Comparison of ENCODE assay signal across 21 cellular contexts in the genomic region with DNA sequence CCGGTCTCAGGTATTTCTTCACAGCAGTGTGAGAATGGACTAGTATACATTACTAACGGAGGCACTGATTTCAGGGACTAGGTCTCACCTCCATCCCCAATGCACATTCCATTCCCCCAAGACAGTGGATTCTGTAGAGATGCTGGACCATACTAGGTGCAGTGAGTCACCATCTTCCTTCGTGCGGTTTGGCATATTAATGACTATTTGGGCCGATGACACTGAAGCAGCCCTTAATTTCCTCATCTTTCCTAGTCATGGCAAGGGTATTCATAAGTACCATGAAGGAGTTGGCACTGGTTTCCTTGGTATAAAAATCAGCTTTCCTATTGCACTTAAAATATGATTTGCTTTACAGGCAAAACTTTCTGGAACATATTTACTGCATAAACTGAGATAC.
A peak's percentile ranks its signal among the peaks of the same experiment; 100 is the strongest.
DNase-seq lines count a peak whose midpoint lies in the region; ATAC-seq lines count a peak whose summit lies in the region.
"Had no signal": no experiment of that assay in that cellular context is flagged by ENCODE, and none has a peak within 500 bp of the region (broad histone marks: within the 10 kb centered on the region; RNA-seq: fewer than 3 reads in every experiment).

No MANE protein-coding gene starts in this region.

- CTCF ChIA-PET in activated CD4-positive, alpha-beta memory T cell treated with anti-CD3 and anti-CD28 coated beads for 36 hours (lab: Charles Lee) = interaction anchor here (1.0 to 3.0 kb wide), 3 partner anchors 9 to 34 kb away, joined by 4 to 19 read pairs (median 6); no protein-coding TSS in a partner anchor
- CTCF ChIA-PET in activated CD4-positive, alpha-beta memory T cell treated with anti-CD3 and anti-CD28 coated beads, Interleukin-2, amount 10 ng/mL, durations not matched to agents 7 days and 5 days (lab: Charles Lee) = interaction anchor here (1.0 to 1.9 kb wide), 2 partner anchors 9 to 41 kb away, joined by 3 to 5 read pairs; no protein-coding TSS in a partner anchor
- CTCF ChIA-PET in naive thymus-derived CD4-positive, alpha-beta T cell (lab: Charles Lee) = interaction anchor here (1.2 to 1.4 kb wide), 2 partner anchors 10 to 17 kb away, joined by 3 to 5 read pairs; no protein-coding TSS in a partner anchor

- peak overlapping the region; percentile 5 for H3K27ac Mint-ChIP-seq in activated CD4-positive, alpha-beta memory T cell treated with anti-CD3 and anti-CD28 coated beads for 36 hours
- H3K27ac Mint-ChIP-seq in activated CD4-positive, alpha-beta memory T cell treated with anti-CD3 and anti-CD28 coated beads, Interleukin-2, amount 10 ng/mL, durations not matched to agents 7 days and 5 days = no peak overlapping the region
- peak overlapping the region; percentile 9 to 41 for H3K27ac Mint-ChIP-seq in activated naive CD4-positive, alpha-beta T cell treated with anti-CD3 and anti-CD28 coated beads, Interleukin-2, amount 50 U/mL, for 72 hours
- H3K27ac Mint-ChIP-seq in naive thymus-derived CD4-positive, alpha-beta T cell = peak overlapping the region in 8 of 9 donors; percentile 87 to 98 (median 93)
- H3K27ac Mint-ChIP-seq in activated T-helper 2 cell treated with anti-CD3 and anti-CD28 coated beads, Interferon-gamma antibody, Interleukin-2, Interleukin-4, amounts not matched to agents 10 μg/mL and 5 μg/mL and 100 μg/mL, durations not matched to agents 14 hours and 24 hours and 36 hours = no peak overlapping the region
- H3K27ac Mint-ChIP-seq: CD14-positive monocyte had no signal

- POLR2A ChIA-PET in activated CD4-positive, alpha-beta memory T cell treated with anti-CD3 and anti-CD28 coated beads for 36 hours (lab: Charles Lee) = no interaction called here
- POLR2A ChIA-PET in activated CD4-positive, alpha-beta memory T cell treated with anti-CD3 and anti-CD28 coated beads, Interleukin-2, amount 10 ng/mL, durations not matched to agents 7 days and 5 days (lab: Charles Lee) = interaction anchor here (1.2 to 1.4 kb wide), 3 partner anchors 8 to 33 kb away, joined by 4 to 5 read pairs (median 4); no protein-coding TSS in a partner anchor
- POLR2A ChIA-PET in naive thymus-derived CD4-positive, alpha-beta T cell (lab: Charles Lee) = interaction anchor here (0.8 to 1.4 kb wide), 3 partner anchors 9 to 316 kb away, joined by 3 to 5 read pairs (median 3); no protein-coding TSS in a partner anchor

- H3K9me3 ChIP-seq in naive thymus-derived CD4-positive, alpha-beta T cell (ENCODE audit: control insufficient read depth in 2 of 3, low read length in 3 of 3) = peaks cover 0 to under 1% (median 0%) of the 10 kb centered on the region in 3 experiments
- H3K9me3 ChIP-seq: thoracic aorta had no signal

- H3K27me3 Mint-ChIP-seq in activated CD4-positive, alpha-beta memory T cell treated with anti-CD3 and anti-CD28 coated beads for 36 hours = no peaks in the 10 kb centered on the region
- no peaks in the 10 kb centered on the region for H3K27me3 Mint-ChIP-seq in activated CD4-positive, alpha-beta memory T cell treated with anti-CD3 and anti-CD28 coated beads, Interleukin-2, amount 10 ng/mL, durations not matched to agents 7 days and 5 days
- H3K27me3 Mint-ChIP-seq in naive thymus-derived CD4-positive, alpha-beta T cell = no peaks in the 10 kb centered on the region
- H3K27me3 Mint-ChIP-seq in activated T-helper 2 cell treated with anti-CD3 and anti-CD28 coated beads, Interferon-gamma antibody, Interleukin-2, Interleukin-4, amounts not matched to agents 10 μg/mL and 5 μg/mL and 100 μg/mL, durations not matched to agents 14 hours and 24 hours and 36 hours (ENCODE audit: low read depth) = no peaks in the 10 kb centered on the region

- no peak for DNase-seq in activated CD4-positive, alpha-beta memory T cell treated with anti-CD3 and anti-CD28 coated beads for 36 hours
- no peak for DNase-seq in activated CD4-positive, alpha-beta memory T cell treated with anti-CD3 and anti-CD28 coated beads, Interleukin-2, amount 10 ng/mL, durations not matched to agents 7 days and 5 days
- peak; percentile 64 for DNase-seq in GM03348 (ENCODE audit: low spot score)
- DNase-seq in activated naive CD4-positive, alpha-beta T cell treated with anti-CD3 and anti-CD28 coated beads, Interleukin-2, amount 50 U/mL, for 72 hours (ENCODE audit: low spot score in 2 of 2) = no peak
- no peak for DNase-seq in naive thymus-derived CD4-positive, alpha-beta T cell
- DNase-seq in NCI-H1417 (lab: John Stamatoyannopoulos, UW) = no peak
- no peak for DNase-seq in activated T-helper 2 cell treated with anti-CD3 and anti-CD28 coated beads, Interferon-gamma antibody, Interleukin-2, Interleukin-4, amounts not matched to agents 10 μg/mL and 5 μg/mL and 100 μg/mL, durations not matched to agents 14 hours and 24 hours and 36 hours (ENCODE audit: low spot score)
- DNase-seq: activated effector memory CD4-positive, alpha-beta T cell treated with Interleukin-2 at 50 U/mL for 16 hours; dermis blood vessel endothelial cell; DMS79 treated with DMSO at 0.1 percent for 48 hours; KBM-7; NCI-H1092; NCI-H524; SHP77; stimulated activated CD4-positive, alpha-beta T cell treated with anti-CD3 and anti-CD28 coated beads, Interleukin-12 subunit alpha, Interleukin-12 subunit beta, amount 100 ng/mL, for 4 hours; T-helper 1 cell had no signal

- H3K27me3 ChIP-seq in naive thymus-derived CD4-positive, alpha-beta T cell (ENCODE audit: control insufficient read depth in 2 of 2, insufficient read depth in 2 of 2, low read length in 2 of 2) = no peaks in the 10 kb centered on the region

- H3K27ac ChIP-seq in naive thymus-derived CD4-positive, alpha-beta T cell (ENCODE audit: low read depth, low read length) = peak overlapping the region; percentile 14
- H3K27ac ChIP-seq: thoracic aorta, VCaP had no signal

- H3K4me3 Mint-ChIP-seq in activated CD4-positive, alpha-beta memory T cell treated with anti-CD3 and anti-CD28 coated beads for 36 hours = no peak overlapping the region
- no peak overlapping the region for H3K4me3 Mint-ChIP-seq in activated CD4-positive, alpha-beta memory T cell treated with anti-CD3 and anti-CD28 coated beads, Interleukin-2, amount 10 ng/mL, durations not matched to agents 7 days and 5 days
- H3K4me3 Mint-ChIP-seq in naive thymus-derived CD4-positive, alpha-beta T cell = peak overlapping the region in 2 of 10 donors; percentile 8 to 75
- no peak overlapping the region for H3K4me3 Mint-ChIP-seq in activated T-helper 2 cell treated with anti-CD3 and anti-CD28 coated beads, Interferon-gamma antibody, Interleukin-2, Interleukin-4, amounts not matched to agents 10 μg/mL and 5 μg/mL and 100 μg/mL, durations not matched to agents 14 hours and 24 hours and 36 hours (ENCODE audit: low read depth)
- H3K4me3 Mint-ChIP-seq: CD14-positive monocyte had no signal

- H3K4me1 ChIP-seq in naive thymus-derived CD4-positive, alpha-beta T cell (ENCODE audit: control insufficient read depth in 2 of 2, insufficient read depth in 2 of 2, low read length in 2 of 2) = peaks cover 40 to 89% of the 10 kb centered on the region in 2 donors

- no peaks in the 10 kb centered on the region for H3K9me3 Mint-ChIP-seq in activated CD4-positive, alpha-beta memory T cell treated with anti-CD3 and anti-CD28 coated beads for 36 hours
- H3K9me3 Mint-ChIP-seq in activated CD4-positive, alpha-beta memory T cell treated with anti-CD3 and anti-CD28 coated beads, Interleukin-2, amount 10 ng/mL, durations not matched to agents 7 days and 5 days = peaks cover 2% of the 10 kb centered on the region
- H3K9me3 Mint-ChIP-seq in activated naive CD4-positive, alpha-beta T cell treated with anti-CD3 and anti-CD28 coated beads, Interleukin-2, amount 50 U/mL, for 72 hours = peaks cover 7 to 10% of the 10 kb centered on the region in 2 donors
- peaks cover 0 to 15% (median 2%) of the 10 kb centered on the region in 11 donors for H3K9me3 Mint-ChIP-seq in naive thymus-derived CD4-positive, alpha-beta T cell
- no peaks in the 10 kb centered on the region for H3K9me3 Mint-ChIP-seq in activated T-helper 2 cell treated with anti-CD3 and anti-CD28 coated beads, Interferon-gamma antibody, Interleukin-2, Interleukin-4, amounts not matched to agents 10 μg/mL and 5 μg/mL and 100 μg/mL, durations not matched to agents 14 hours and 24 hours and 36 hours
- H3K9me3 Mint-ChIP-seq: CD14-positive monocyte had no signal

- ATAC-seq in activated naive CD4-positive, alpha-beta T cell treated with anti-CD3 and anti-CD28 coated beads, Interleukin-2, amount 50 U/mL, for 72 hours = no peak
- no peak for ATAC-seq in naive thymus-derived CD4-positive, alpha-beta T cell
- no peak for ATAC-seq in GM19328 (IDR thresholded peaks at IDR 0.05; ENCODE audit: unreplicated experiment)
- ATAC-seq: left lobe of liver had no signal

- peaks cover 50% of the 10 kb centered on the region for H3K36me3 Mint-ChIP-seq in activated CD4-positive, alpha-beta memory T cell treated with anti-CD3 and anti-CD28 coated beads for 36 hours
- peaks cover 48% of the 10 kb centered on the region for H3K36me3 Mint-ChIP-seq in activated CD4-positive, alpha-beta memory T cell treated with anti-CD3 and anti-CD28 coated beads, Interleukin-2, amount 10 ng/mL, durations not matched to agents 7 days and 5 days (ENCODE audit: low read depth)
- peaks cover 20 to 68% of the 10 kb centered on the region in 2 donors for H3K36me3 Mint-ChIP-seq in activated naive CD4-positive, alpha-beta T cell treated with anti-CD3 and anti-CD28 coated beads, Interleukin-2, amount 50 U/mL, for 72 hours
- H3K36me3 Mint-ChIP-seq in naive thymus-derived CD4-positive, alpha-beta T cell = peaks cover 10 to 60% (median 52%) of the 10 kb centered on the region in 5 donors
- peaks cover 70% of the 10 kb centered on the region for H3K36me3 Mint-ChIP-seq in activated T-helper 2 cell treated with anti-CD3 and anti-CD28 coated beads, Interferon-gamma antibody, Interleukin-2, Interleukin-4, amounts not matched to agents 10 μg/mL and 5 μg/mL and 100 μg/mL, durations not matched to agents 14 hours and 24 hours and 36 hours (ENCODE audit: low read depth)

- intact Hi-C loops in activated CD4-positive, alpha-beta memory T cell treated with anti-CD3 and anti-CD28 coated beads for 36 hours (cut with micrococcal nuclease) = loop anchor here (10.0 kb wide), 1 partner anchor 438 kb away; no protein-coding TSS in a partner anchor
- intact Hi-C loops in naive thymus-derived CD4-positive, alpha-beta T cell (cut with micrococcal nuclease) = no loop called here
- intact Hi-C loops in activated T-helper 2 cell treated with anti-CD3 and anti-CD28 coated beads, Interferon-gamma antibody, Interleukin-2, Interleukin-4, amounts not matched to agents 10 μg/mL and 5 μg/mL and 100 μg/mL, durations not matched to agents 14 hours and 24 hours and 36 hours (cut with micrococcal nuclease) = no loop called here

- H3K36me3 ChIP-seq in naive thymus-derived CD4-positive, alpha-beta T cell (ENCODE audit: control insufficient read depth in 2 of 3, insufficient read depth in 3 of 3, low read length in 3 of 3) = peaks cover 0 to 8% (median 0%) of the 10 kb centered on the region in 3 experiments
- H3K36me3 ChIP-seq: thoracic aorta had no signal

- H3K4me3 ChIP-seq in naive thymus-derived CD4-positive, alpha-beta T cell (ENCODE audit: low read length) = no peak overlapping the region
- H3K4me3 ChIP-seq: thoracic aorta had no signal

- H3K4me1 Mint-ChIP-seq in activated CD4-positive, alpha-beta memory T cell treated with anti-CD3 and anti-CD28 coated beads for 36 hours (ENCODE audit: low read depth) = peaks cover 85% of the 10 kb centered on the region
- H3K4me1 Mint-ChIP-seq in activated CD4-positive, alpha-beta memory T cell treated with anti-CD3 and anti-CD28 coated beads, Interleukin-2, amount 10 ng/mL, durations not matched to agents 7 days and 5 days = peaks cover 61% of the 10 kb centered on the region
- H3K4me1 Mint-ChIP-seq in naive thymus-derived CD4-positive, alpha-beta T cell = peaks cover 50 to 97% (median 91%) of the 10 kb centered on the region in 7 donors
- H3K4me1 Mint-ChIP-seq in activated T-helper 2 cell treated with anti-CD3 and anti-CD28 coated beads, Interferon-gamma antibody, Interleukin-2, Interleukin-4, amounts not matched to agents 10 μg/mL and 5 μg/mL and 100 μg/mL, durations not matched to agents 14 hours and 24 hours and 36 hours (ENCODE audit: low read depth) = peaks cover 49% of the 10 kb centered on the region

Comparison
In these comparisons a context has a peak if more than half of its experiments do, and no peak if none do; other contexts are left out.
1. H3K27ac Mint-ChIP-seq: peak in activated CD4-positive, alpha-beta memory T cell treated with anti-CD3 and anti-CD28 coated beads for 36 hours (single experiment), activated naive CD4-positive, alpha-beta T cell treated with anti-CD3 and anti-CD28 coated beads, Interleukin-2, amount 50 U/mL, for 72 hours (2 of 2) and naive thymus-derived CD4-positive, alpha-beta T cell (8 of 9); none in activated CD4-positive, alpha-beta memory T cell treated with anti-CD3 and anti-CD28 coated beads, Interleukin-2, amount 10 ng/mL, durations not matched to agents 7 days and 5 days (single experiment) and activated T-helper 2 cell treated with anti-CD3 and anti-CD28 coated beads, Interferon-gamma antibody, Interleukin-2, Interleukin-4, amounts not matched to agents 10 μg/mL and 5 μg/mL and 100 μg/mL, durations not matched to agents 14 hours and 24 hours and 36 hours (single experiment).